ENCODE assay signal across 8 cellular contexts in genomic region chr22:36913431-36914382, GRCh38. TPM values are rescaled to one million over a fixed set of nuclear protein-coding genes. Genes with fewer than 3 reads are reported as not detected.
DNase-seq lines count a peak whose midpoint lies in the region; ATAC-seq and TF ChIP-seq lines count a peak whose summit lies in the region.

TSS of gene CSF2RB (plus strand) at chr22:36913628. CDS start at chr22:36922208, 8,580 bp downstream.

- H3K9me3 ChIP-seq in Peyer's patch (no peaks in the 10 kb centered on the region), heart left ventricle (peaks cover 0 to 2% (median 0%) of the 10 kb centered on the region in 12 donors)

- no peak for TF ChIP-seq POLR2A in Peyer's patch (IDR thresholded peaks at IDR 0.05)
- TF ChIP-seq POLR2A in heart left ventricle (IDR thresholded peaks at IDR 0.05), result no peak

- intact Hi-C loops in heart left ventricle (cut with DNase I), result no loop called here

- DNase-seq in Peyer's patch (peak in 2 of 3 donors; percentile 75 to 83), heart left ventricle (peak; percentile 33 to 76 (median 49)), NCI-H226 (no peak), COLO829 (ENCODE audit: low spot score) (no peak), OCI-M2 (lab: John Stamatoyannopoulos, UW; ENCODE audit: unreplicated experiment) (no peak), GM19240 (ENCODE audit: insufficient read length, low spot score) (no peak)

- H3K27ac ChIP-seq in Peyer's patch, result peak within 1 kb of the TSS; percentile 70 to 79 (median 74)
- peak within 1 kb of the TSS in 7 of 12 donors; percentile 18 to 90 (median 53) for H3K27ac ChIP-seq in heart left ventricle
- peak within 1 kb of the TSS in 20 of 21 experiments; percentile 24 to 89 (median 77) for H3K27ac ChIP-seq in skin epidermis

- no peaks in the 10 kb centered on the region for H3K36me3 ChIP-seq in Peyer's patch
- peaks cover 0 to 3% (median 0%) of the 10 kb centered on the region in 9 donors for H3K36me3 ChIP-seq in heart left ventricle

- WGBS in heart left ventricle, 4 donors, result 51 to 63% (median 59%) methylated on average over 18 of the region's 18 CpGs

- H3K27me3 ChIP-seq in Peyer's patch (no peaks in the 10 kb centered on the region), heart left ventricle (peaks cover 0 to 4% (median 0%) of the 10 kb centered on the region in 9 donors)

- TF ChIP-seq CTCF in Peyer's patch (IDR thresholded peaks at IDR 0.05) (no peak), heart left ventricle (IDR thresholded peaks at IDR 0.05) (no peak)

- H3K4me1 ChIP-seq in Peyer's patch, result no peaks in the 10 kb centered on the region
- peaks cover 0 to 44% (median 0%) of the 10 kb centered on the region in 12 donors for H3K4me1 ChIP-seq in heart left ventricle

- peak; percentile 50 for ATAC-seq in GM21515 (IDR thresholded peaks at IDR 0.05; ENCODE audit: unreplicated experiment)
- peak; percentile 51 to 93 (median 80) for ATAC-seq in heart left ventricle

- H3K4me3 ChIP-seq in Peyer's patch (peak within 1 kb of the TSS; percentile 35 to 43 (median 37)), heart left ventricle (peak within 1 kb of the TSS in 9 of 12 donors; percentile 31 to 68 (median 45)), skin epidermis (peak within 1 kb of the TSS; percentile 19 to 42 (median 38))

RNA-seq across cellular contexts. Expression of gene CSF2RB, which starts in this region (rescaled TPM):
- total RNA-seq in Peyer's patch (10 to 100 TPM in 1 of 4 donors, 1 to 10 TPM in 2, under 1 TPM in 1; 0.88 to 24.8 (median 4.3) TPM), heart left ventricle (10 to 100 TPM in 1 of 9 donors, 1 to 10 TPM in 8; 1.5 to 39.4 (median 2.3) TPM)
- polyA plus RNA-seq in heart left ventricle, result 1 to 10 TPM in 1 of 2 donors, under 1 TPM in 1; 0.69 to 1.4 TPM

Comparison
In these comparisons a context has a peak if more than half of its experiments do, and no peak if none do; other contexts are left out.
1. DNase-seq: peak in Peyer's patch (2 of 3) and heart left ventricle (5 of 5); none in NCI-H226 (single experiment), COLO829 (single experiment), OCI-M2 (single experiment) and GM19240 (single experiment).
2. Peak in every context shown above with its lines, with median percentiles within 50 percentile points of each other: H3K27ac ChIP-seq and H3K4me3 ChIP-seq.